ENCODE assay signal across 8 cellular contexts in the genomic region with DNA sequence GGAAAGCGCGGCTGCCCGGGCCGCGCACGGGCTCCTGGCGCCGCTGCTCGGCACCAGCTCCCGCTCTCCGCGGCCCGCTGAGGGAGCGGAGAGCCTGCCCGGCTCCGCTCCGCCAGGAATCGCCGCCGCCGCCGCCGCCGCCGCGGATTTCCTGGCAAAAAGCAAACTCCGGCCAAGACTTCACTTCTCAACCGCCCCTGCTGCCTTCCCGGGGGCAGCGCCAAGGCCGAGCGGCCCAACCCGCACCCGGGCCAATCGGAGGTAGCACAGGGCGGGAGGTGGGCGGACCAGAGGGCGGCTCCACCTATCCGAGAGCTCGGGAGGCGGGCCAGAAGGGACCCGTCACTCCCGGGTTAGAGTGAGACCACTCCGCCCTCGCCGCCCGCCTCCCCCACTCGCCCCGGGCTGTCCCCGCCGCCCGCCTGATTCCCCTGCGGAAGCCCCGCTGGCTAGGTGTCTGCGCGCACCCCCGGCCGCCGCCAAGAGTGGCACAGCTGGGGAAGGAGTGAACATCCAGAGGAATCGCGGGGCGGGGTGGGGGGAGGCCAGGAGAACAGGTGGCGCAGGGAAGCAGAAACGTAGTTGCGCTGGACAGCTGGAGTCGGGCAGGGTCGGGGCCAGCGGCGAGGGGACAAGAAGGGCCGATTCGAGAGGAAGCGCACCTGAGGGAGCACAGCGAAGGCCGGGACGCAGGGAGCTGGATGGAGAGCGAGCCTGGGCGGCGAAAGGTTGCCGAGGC. TPM values are rescaled to one million over a fixed set of nuclear protein-coding genes. Genes with fewer than 3 reads are reported as not detected.
DNase-seq lines count a peak whose midpoint lies in the region; ATAC-seq lines count a peak whose summit lies in the region.

A gene (minus strand): TSS at position 153 of the 739 bp plus-strand sequence. CDS start 38,826 bp downstream, outside the sequence.

- H3K4me1 Mint-ChIP-seq in memory B cell = peaks cover 36% of the 10 kb centered on the region

- ATAC-seq in GM19468 (IDR thresholded peaks at IDR 0.05; ENCODE audit: extremely low read depth, unreplicated experiment) (peak; percentile 89), memory B cell (ENCODE audit: low read depth) (peak; percentile 80)

- H3K9me3 ChIP-seq in effector memory CD4-positive, alpha-beta T cell (ENCODE audit: control insufficient read depth, low read length) = no peaks in the 10 kb centered on the region

- peak; percentile 66 for DNase-seq in CMK (ENCODE audit: low read depth)
- peak; percentile 100 for DNase-seq in HT-29 (ENCODE audit: low spot score)
- peak; percentile 97 for DNase-seq in NK-92 treated with Interleukin-12 subunit alpha and Interleukin-12 subunit beta, amount 100 ng/mL, for 24 hours (lab: John Stamatoyannopoulos, UW)
- peak; percentile 93 to 94 for DNase-seq in activated CD8-positive, alpha-beta memory T cell treated with anti-CD3 and anti-CD28 coated beads for 4 hours (ENCODE audit: low read depth in 2 of 2)
- peak; percentile 91 to 95 (median 94) for DNase-seq in effector memory CD4-positive, alpha-beta T cell
- peak; percentile 93 to 97 for DNase-seq in memory B cell (ENCODE audit: low spot score in 2 of 2)
- peak; percentile 91 for DNase-seq in stimulated activated CD8-positive, alpha-beta memory T cell treated with anti-CD3 and anti-CD28 coated beads, Interleukin-12 subunit alpha, Interleukin-12 subunit beta, amount 100 ng/mL, for 1 hour (ENCODE audit: low read depth)

- H3K27me3 ChIP-seq in effector memory CD4-positive, alpha-beta T cell (replicated peaks; ENCODE audit: control insufficient read depth, insufficient read depth, low read length, poor library complexity, severe bottlenecking) = no peaks in the 10 kb centered on the region

- peaks cover 14% of the 10 kb centered on the region for H3K36me3 Mint-ChIP-seq in memory B cell

- peaks cover 3% of the 10 kb centered on the region for H3K36me3 ChIP-seq in effector memory CD4-positive, alpha-beta T cell (ENCODE audit: control insufficient read depth, insufficient read depth, low read length)

- H3K4me1 ChIP-seq in effector memory CD4-positive, alpha-beta T cell (ENCODE audit: control insufficient read depth, insufficient read depth, low read length, poor library complexity, severe bottlenecking) = peaks cover 16% of the 10 kb centered on the region

- H3K27ac ChIP-seq in effector memory CD4-positive, alpha-beta T cell (ENCODE audit: insufficient read depth, low read length, poor library complexity, severe bottlenecking) = peak within 1 kb of the TSS; percentile 94

- peak within 1 kb of the TSS; percentile 80 for H3K4me3 ChIP-seq in effector memory CD4-positive, alpha-beta T cell (ENCODE audit: insufficient read depth, low read depth, low read length, poor library complexity, severe bottlenecking)

- H3K27me3 Mint-ChIP-seq in memory B cell = no peaks in the 10 kb centered on the region

- H3K27ac Mint-ChIP-seq in memory B cell = peak within 1 kb of the TSS; percentile 94

- peak within 1 kb of the TSS; percentile 94 for H3K4me3 Mint-ChIP-seq in memory B cell

- no peaks in the 10 kb centered on the region for H3K9me3 Mint-ChIP-seq in memory B cell

RNA-seq across cellular contexts. Expression of the gene that starts here (rescaled TPM):
- 19.7 and 20.0 TPM in 2 replicates for total RNA-seq in HT-29 (2014; rRNA removed; shearing (Covaris generic))

Comparison
In these comparisons a context has a peak if more than half of its experiments do, and no peak if none do; other contexts are left out.
1. Peak in every context shown above with its lines: DNase-seq, ATAC-seq, H3K4me3 ChIP-seq and H3K27ac ChIP-seq.